ENCODE assay signal across 8 cellular contexts in the genomic region with DNA sequence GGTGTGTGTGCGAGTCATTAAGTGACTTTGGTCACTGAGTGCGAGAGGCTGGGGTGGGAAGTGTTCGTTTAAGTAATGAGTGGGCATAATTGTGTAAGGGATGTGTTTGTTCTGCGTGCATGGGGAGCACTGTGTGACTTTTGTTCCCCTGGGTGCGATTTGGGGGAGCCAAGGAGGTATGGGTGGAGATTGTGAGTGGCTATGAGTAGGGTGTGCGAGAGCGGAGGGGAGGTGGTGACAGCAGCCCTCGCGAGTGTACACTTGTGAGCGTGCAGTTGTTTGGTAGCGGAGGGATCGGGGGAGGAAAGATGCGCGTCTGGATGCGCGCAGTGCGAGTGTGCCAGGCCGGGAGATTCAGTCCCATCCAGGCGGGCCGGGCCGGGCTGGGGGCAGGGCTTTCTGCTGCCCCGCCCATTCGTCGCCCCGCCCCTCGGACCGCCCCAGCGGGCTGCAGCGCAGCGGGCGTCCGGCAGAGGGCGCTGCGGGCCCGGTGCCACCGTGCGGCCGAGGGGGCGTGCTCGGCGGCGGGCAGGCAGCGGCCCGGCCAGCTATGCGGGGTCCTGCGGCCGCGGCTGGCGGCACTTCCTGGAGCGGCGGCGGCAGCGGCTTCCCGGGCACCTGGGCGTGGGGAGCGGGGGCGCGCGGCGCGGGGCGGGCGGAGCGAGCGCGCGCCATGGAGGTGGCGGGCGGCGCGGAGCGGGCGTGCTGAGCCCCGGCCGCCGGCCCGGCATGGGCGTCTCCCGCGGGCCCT. TPM values are rescaled to one million over a fixed set of nuclear protein-coding genes. Genes with fewer than 3 reads are reported as not detected.
DNase-seq lines count a peak whose midpoint lies in the region; ATAC-seq and TF ChIP-seq lines count a peak whose summit lies in the region.

A gene with protein sequence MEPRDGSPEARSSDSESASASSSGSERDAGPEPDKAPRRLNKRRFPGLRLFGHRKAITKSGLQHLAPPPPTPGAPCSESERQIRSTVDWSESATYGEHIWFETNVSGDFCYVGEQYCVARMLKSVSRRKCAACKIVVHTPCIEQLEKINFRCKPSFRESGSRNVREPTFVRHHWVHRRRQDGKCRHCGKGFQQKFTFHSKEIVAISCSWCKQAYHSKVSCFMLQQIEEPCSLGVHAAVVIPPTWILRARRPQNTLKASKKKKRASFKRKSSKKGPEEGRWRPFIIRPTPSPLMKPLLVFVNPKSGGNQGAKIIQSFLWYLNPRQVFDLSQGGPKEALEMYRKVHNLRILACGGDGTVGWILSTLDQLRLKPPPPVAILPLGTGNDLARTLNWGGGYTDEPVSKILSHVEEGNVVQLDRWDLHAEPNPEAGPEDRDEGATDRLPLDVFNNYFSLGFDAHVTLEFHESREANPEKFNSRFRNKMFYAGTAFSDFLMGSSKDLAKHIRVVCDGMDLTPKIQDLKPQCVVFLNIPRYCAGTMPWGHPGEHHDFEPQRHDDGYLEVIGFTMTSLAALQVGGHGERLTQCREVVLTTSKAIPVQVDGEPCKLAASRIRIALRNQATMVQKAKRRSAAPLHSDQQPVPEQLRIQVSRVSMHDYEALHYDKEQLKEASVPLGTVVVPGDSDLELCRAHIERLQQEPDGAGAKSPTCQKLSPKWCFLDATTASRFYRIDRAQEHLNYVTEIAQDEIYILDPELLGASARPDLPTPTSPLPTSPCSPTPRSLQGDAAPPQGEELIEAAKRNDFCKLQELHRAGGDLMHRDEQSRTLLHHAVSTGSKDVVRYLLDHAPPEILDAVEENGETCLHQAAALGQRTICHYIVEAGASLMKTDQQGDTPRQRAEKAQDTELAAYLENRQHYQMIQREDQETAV (plus strand): TSS at position 578 of the 751 bp plus-strand sequence. CDS start 197 bp downstream, outside the sequence.

- H3K36me3 Mint-ChIP-seq in activated CD4-positive, alpha-beta memory T cell treated with anti-CD3 and anti-CD28 coated beads for 36 hours, result peaks cover 2% of the 10 kb centered on the region

- H3K27ac Mint-ChIP-seq in activated CD4-positive, alpha-beta memory T cell treated with anti-CD3 and anti-CD28 coated beads for 36 hours, result peak within 1 kb of the TSS; percentile 90

- DNase-seq in AG20443 (ENCODE audit: low spot score) (peak; percentile 98), NCI-H748 (lab: John Stamatoyannopoulos, UW; ENCODE audit: unreplicated experiment) (peak; percentile 85), dorsolateral prefrontal cortex (peak; percentile 78 to 95 (median 88)), lower leg skin (ENCODE audit: low spot score in 2 of 2) (peak; percentile 79 to 96)
- DNase-seq in activated CD4-positive, alpha-beta memory T cell treated with anti-CD3 and anti-CD28 coated beads for 36 hours, result peak; percentile 92
- peak; percentile 81 to 84 for DNase-seq in stimulated activated CD4-positive, alpha-beta T cell treated with anti-CD3 and anti-CD28 coated beads, Interleukin-4, amount 100 ng/mL, for 48 hours (ENCODE audit: low read depth in 2 of 2)

- ATAC-seq in GM18907 (IDR thresholded peaks at IDR 0.05; ENCODE audit: unreplicated experiment) (peak; percentile 60), HG03139 (IDR thresholded peaks at IDR 0.05; ENCODE audit: unreplicated experiment) (peak; percentile 48)

- CTCF ChIA-PET in activated CD4-positive, alpha-beta memory T cell treated with anti-CD3 and anti-CD28 coated beads for 36 hours (lab: Charles Lee), result interaction anchor here (0.6 to 15.3 kb wide), 13 partner anchors 9 to 381 kb away, joined by 3 to 346 read pairs (median 4); a partner anchor contains a TSS

- POLR2A ChIA-PET in activated CD4-positive, alpha-beta memory T cell treated with anti-CD3 and anti-CD28 coated beads for 36 hours (lab: Charles Lee), result interaction anchor here (0.6 to 4.1 kb wide), 6 partner anchors 11 to 396 kb away, joined by 3 to 15 read pairs (median 4); no protein-coding TSS in a partner anchor

- 4 to 16% methylated on average over 20 to 56 of the region's 80 CpGs for WGBS in lower leg skin, 2 donors

- peak within 1 kb of the TSS; percentile 86 for H3K4me3 Mint-ChIP-seq in activated CD4-positive, alpha-beta memory T cell treated with anti-CD3 and anti-CD28 coated beads for 36 hours

- peak within 1 kb of the TSS in 56 of 59 donors; percentile 15 to 91 (median 82) for H3K27ac ChIP-seq in dorsolateral prefrontal cortex

- H3K4me3 ChIP-seq in dorsolateral prefrontal cortex (peak within 1 kb of the TSS; percentile 42 to 90 (median 79)), lower leg skin (ENCODE audit: low read depth, poor library complexity, severe bottlenecking) (peak within 1 kb of the TSS; percentile 73)

- H3K27me3 ChIP-seq in dorsolateral prefrontal cortex, result no peaks in the 10 kb centered on the region

- H3K4me1 Mint-ChIP-seq in activated CD4-positive, alpha-beta memory T cell treated with anti-CD3 and anti-CD28 coated beads for 36 hours (ENCODE audit: low read depth), result peaks cover 80% of the 10 kb centered on the region

- intact Hi-C loops in activated CD4-positive, alpha-beta memory T cell treated with anti-CD3 and anti-CD28 coated beads for 36 hours (cut with micrococcal nuclease), result loop anchor here (1.0 to 2.0 kb wide), 5 partner anchors 16 to 354 kb away; a partner anchor contains a TSS
- intact Hi-C loops in dorsolateral prefrontal cortex (cut with DNase I) (loop anchor here in 1 of 2 donors (1.0 to 10.0 kb wide), 3 partner anchors 20 to 222 kb away; a partner anchor contains a TSS), lower leg skin (cut with DNase I; ENCODE audit: low total_unique reads) (no loop called here)

- TF ChIP-seq POLR2A in lower leg skin (IDR thresholded peaks at IDR 0.05), result no peak

- H3K27me3 Mint-ChIP-seq in activated CD4-positive, alpha-beta memory T cell treated with anti-CD3 and anti-CD28 coated beads for 36 hours, result no peaks in the 10 kb centered on the region

- H3K9me3 Mint-ChIP-seq in activated CD4-positive, alpha-beta memory T cell treated with anti-CD3 and anti-CD28 coated beads for 36 hours, result no peaks in the 10 kb centered on the region

- TF ChIP-seq CTCF in dorsolateral prefrontal cortex (IDR thresholded peaks at IDR 0.05 in 54 of 56, conservative IDR thresholded peaks at IDR 0.05 in 2 of 56; ENCODE audit: low read depth in 1 of 56, partially characterized antibody in 56 of 56) (peak; percentile 31 to 92 (median 71)), lower leg skin (IDR thresholded peaks at IDR 0.05) (no peak)

RNA-seq across cellular contexts. Expression of the gene that starts here (rescaled TPM):
- total RNA-seq in activated CD4-positive, alpha-beta memory T cell treated with anti-CD3 and anti-CD28 coated beads for 36 hours, result 10 to 100 TPM; 85.3 to 88.7 TPM
- total RNA-seq in dorsolateral prefrontal cortex (100 to 1,000 TPM; 142 to 475 (median 319) TPM), lower leg skin (10 to 100 TPM; 41.8 to 86.4 (median 60.3) TPM)

Comparison
In these comparisons a context has a peak if more than half of its experiments do, and no peak if none do; other contexts are left out.
1. Peak in every context shown above with its lines: DNase-seq, ATAC-seq, H3K4me3 ChIP-seq and H3K27ac ChIP-seq.
2. CTCF ChIP-seq: peak in dorsolateral prefrontal cortex (56 of 56); none in lower leg skin (0 of 3).